In genomic region chrX:16466640-16467432, GRCh38 we compare ENCODE assay signal across 21 cellular contexts.
A peak's percentile ranks its signal among the peaks of the same experiment; 100 is the strongest.
DNase-seq lines count a peak whose midpoint lies in the region; ATAC-seq and TF ChIP-seq lines count a peak whose summit lies in the region.
"Had no signal": no experiment of that assay in that cellular context is flagged by ENCODE, and none has a peak within 500 bp of the region (broad histone marks: within the 10 kb centered on the region; RNA-seq: fewer than 3 reads in every experiment).

No MANE protein-coding gene starts in this region.

- no CpG with 5 or more reads among the region's 7 CpGs for WGBS in IMR-90 (ENCODE audit: extremely low coverage in 2 of 2, insufficient read length in 1 of 2), 2 experiments

- H3K4me1 ChIP-seq in IMR-90 (ENCODE audit: control insufficient read depth, insufficient read depth, low read length) = peaks cover 11% of the 10 kb centered on the region

- no peaks in the 10 kb centered on the region for H3K9me3 Mint-ChIP-seq in activated CD8-positive, alpha-beta memory T cell treated with anti-CD3 and anti-CD28 coated beads, Interleukin-2, amount 10 ng/mL, durations not matched to agents 7 days and 5 days (ENCODE audit: low read depth)
- H3K9me3 Mint-ChIP-seq: activated CD4-positive, alpha-beta memory T cell treated with anti-CD3 and anti-CD28 coated beads for 36 hours; activated T-cell treated with anti-CD3 and anti-CD28 coated beads, Interleukin-2, amount 50 U/mL, for 72 hours had no signal

- H3K36me3 ChIP-seq in IMR-90 (ENCODE audit: control insufficient read depth, insufficient read depth, low read length) = no peaks in the 10 kb centered on the region

- H2BK15ac ChIP-seq in IMR-90 (ENCODE audit: low read depth, low read length) = peak overlapping the region; percentile 72; the same call in 1 of the 3 replicates

- peak overlapping the region; percentile 69; the same call in 1 of the 2 replicates for H3K23ac ChIP-seq in IMR-90 (ENCODE audit: low read depth, low read length)

- H3K4me2 ChIP-seq in IMR-90 (ENCODE audit: low read depth, low read length) = no peak overlapping the region; the same call in 1 of the 2 replicates
- H3K4me2 ChIP-seq: GM23338 had no signal

- no peak overlapping the region for H3K4me3 ChIP-seq in IMR-90 (ENCODE audit: insufficient read depth, low read depth, low read length)
- H3K4me3 ChIP-seq: GM23338 had no signal

- in situ Hi-C loops in Caki2 (cut with HindIII; ENCODE audit: low pct_unique_long_range_greater_than_20kb, low sequenced_read_pairs) = no loop called here
- in situ Hi-C loops in IMR-90 (cut with MboI; ENCODE audit: low sequenced_read_pairs) = no loop called here

- no peak overlapping the region for H2AK9ac ChIP-seq in IMR-90 (replicated peaks; ENCODE audit: low read depth, low read length, poor library complexity)

- CTCF ChIA-PET in IMR-90 (lab: Yijun Ruan, JAX) = no interaction called here
- CTCF ChIA-PET in activated CD8-positive, alpha-beta memory T cell treated with anti-CD3 and anti-CD28 coated beads, Interleukin-2, amount 10 ng/mL, durations not matched to agents 7 days and 5 days (lab: Charles Lee) = no interaction called here

- peak overlapping the region; percentile 87 for H2BK120ac ChIP-seq in IMR-90 (ENCODE audit: low read depth, low read length)

- H2AFZ ChIP-seq in IMR-90 (replicated peaks; ENCODE audit: low read length, poor library complexity) = no peak overlapping the region
- H2AFZ ChIP-seq: GM23338 had no signal

- TF ChIP-seq CTCF in IMR-90 (conservative IDR thresholded peaks at IDR 0.05; ENCODE audit: low read depth, low read length) = no peak

- TF ChIP-seq RAD21 in IMR-90 (IDR thresholded peaks at IDR 0.05; ENCODE audit: low read length) = no peak

- POLR2A ChIA-PET in IMR-90 (lab: Charles Lee; ENCODE audit: unreplicated experiment) = no interaction called here

- no peaks in the 10 kb centered on the region for H3K27me3 Mint-ChIP-seq in activated CD8-positive, alpha-beta memory T cell treated with anti-CD3 and anti-CD28 coated beads, Interleukin-2, amount 10 ng/mL, durations not matched to agents 7 days and 5 days
- H3K27me3 Mint-ChIP-seq: activated CD4-positive, alpha-beta memory T cell treated with anti-CD3 and anti-CD28 coated beads for 36 hours had no signal

- peaks cover 3% of the 10 kb centered on the region for H3K4me1 Mint-ChIP-seq in activated CD8-positive, alpha-beta memory T cell treated with anti-CD3 and anti-CD28 coated beads, Interleukin-2, amount 10 ng/mL, durations not matched to agents 7 days and 5 days

- H3K27me3 ChIP-seq in IMR-90 (ENCODE audit: control insufficient read depth, insufficient read depth, low read length) = peaks cover 2% of the 10 kb centered on the region; the same call in 1 of the 2 replicates

- DNase-seq in Caki2 (ENCODE audit: low read depth) = peak; percentile 1
- peak; percentile 68 for DNase-seq in IMR-90
- peak; percentile 62 for DNase-seq in amniotic epithelial cell (ENCODE audit: low read depth)
- DNase-seq in iris pigment epithelial cell (ENCODE audit: low read depth) = peak; percentile 65
- DNase-seq in activated CD8-positive, alpha-beta memory T cell treated with anti-CD3 and anti-CD28 coated beads, Interleukin-2, amount 10 ng/mL, durations not matched to agents 7 days and 5 days = no peak
- DNase-seq in iPS-NIHi11 (ENCODE audit: low spot score) = no peak
- DNase-seq in NCI-H2196 (lab: John Stamatoyannopoulos, UW; ENCODE audit: unreplicated experiment) = no peak
- DNase-seq: activated CD4-positive, alpha-beta memory T cell treated with anti-CD3 and anti-CD28 coated beads for 36 hours; activated T-cell treated with anti-CD3 and anti-CD28 coated beads, Interleukin-2, amount 50 U/mL, for 72 hours; cortex of kidney; erythroblast; GDM1; NCI-H2107; NCI-H69; occipital lobe; stimulated activated CD4-positive, alpha-beta T cell treated with anti-CD3 and anti-CD28 coated beads, Interleukin-2, amount 100 ng/mL, for 24 hours; substantia nigra had no signal

- dilution Hi-C loops in IMR-90 (cut with HindIII; ENCODE audit: low sequenced_read_pairs, unreplicated experiment) = no loop called here

- H3K14ac ChIP-seq in IMR-90 (replicated peaks; ENCODE audit: low read depth, low read length) = peak overlapping the region; percentile 49; the same call in 1 of the 2 replicates

- ATAC-seq in IMR-90 (ENCODE audit: low read depth) (peak; percentile 66), HG02973 (IDR thresholded peaks at IDR 0.05; ENCODE audit: unreplicated experiment) (no peak)
- no peak for ATAC-seq in activated CD8-positive, alpha-beta memory T cell treated with anti-CD3 and anti-CD28 coated beads, Interleukin-2, amount 10 ng/mL, durations not matched to agents 7 days and 5 days
- ATAC-seq: activated T-cell treated with anti-CD3 and anti-CD28 coated beads, Interleukin-2, amount 50 U/mL, for 72 hours; GM23338; HepG2; sciatic nerve had no signal

- H3K79me1 ChIP-seq in IMR-90 (ENCODE audit: low read depth in 1 of 2, low read length in 2 of 2) = 0 out of 4 replicates have a peak, but pooled peaks cover 0 to 7% of the 10 kb centered on the region in 2 experiments

- peak overlapping the region; percentile 59 for H3K4ac ChIP-seq in IMR-90 (ENCODE audit: low read depth, low read length)

- no peak overlapping the region for H3K27ac Mint-ChIP-seq in activated CD8-positive, alpha-beta memory T cell treated with anti-CD3 and anti-CD28 coated beads, Interleukin-2, amount 10 ng/mL, durations not matched to agents 7 days and 5 days
- H3K27ac Mint-ChIP-seq: activated CD4-positive, alpha-beta memory T cell treated with anti-CD3 and anti-CD28 coated beads for 36 hours; activated T-cell treated with anti-CD3 and anti-CD28 coated beads, Interleukin-2, amount 50 U/mL, for 72 hours; GM23338 had no signal

- H3K9ac ChIP-seq in IMR-90 (ENCODE audit: low read depth, low read length) = no peak overlapping the region

- H4K8ac ChIP-seq in IMR-90 (ENCODE audit: low read depth in 2 of 2, low read length in 2 of 2) = peak overlapping the region in 1 of 2 experiments; percentile 80; a peak in 1 of 4 replicates

- H3K36me3 Mint-ChIP-seq in activated CD8-positive, alpha-beta memory T cell treated with anti-CD3 and anti-CD28 coated beads, Interleukin-2, amount 10 ng/mL, durations not matched to agents 7 days and 5 days = no peaks in the 10 kb centered on the region
- H3K36me3 Mint-ChIP-seq: activated CD4-positive, alpha-beta memory T cell treated with anti-CD3 and anti-CD28 coated beads for 36 hours had no signal

- peak overlapping the region; percentile 76 for H2BK5ac ChIP-seq in IMR-90 (ENCODE audit: low read depth, low read length, poor library complexity, severe bottlenecking)

- intact Hi-C loops in IMR-90 (cut with micrococcal nuclease) = no loop called here

- no peak overlapping the region for H3K56ac ChIP-seq in IMR-90 (ENCODE audit: extremely low read depth, insufficient read depth, low read length)

- TF ChIP-seq POLR2A in IMR-90 (IDR thresholded peaks at IDR 0.05; ENCODE audit: low read depth, low read length) = no peak

- peaks cover 5% of the 10 kb centered on the region for H3K9me1 ChIP-seq in IMR-90 (ENCODE audit: insufficient read depth, low read length)

- no peaks in the 10 kb centered on the region for H4K20me1 ChIP-seq in IMR-90 (ENCODE audit: insufficient read depth, low read length)

- no TSS peak for BruUV-seq in IMR-90 (replicated peaks; lab: Mats Ljungman, UMichigan)

- peak overlapping the region; percentile 50; the same call in 1 of the 2 replicates for H4K91ac ChIP-seq in IMR-90 (ENCODE audit: insufficient read depth, low read depth, low read length)

- H2AK5ac ChIP-seq in IMR-90 (ENCODE audit: low read depth, low read length) = peak overlapping the region; percentile 62

- H2BK20ac ChIP-seq in IMR-90 (ENCODE audit: low read depth, low read length) = peak overlapping the region; percentile 87

- peak overlapping the region; percentile 85; the same call in 1 of the 2 replicates for H3K18ac ChIP-seq in IMR-90 (ENCODE audit: low read depth, low read length)

- H4K5ac ChIP-seq in IMR-90 (ENCODE audit: low read depth, low read length) = peak overlapping the region; percentile 75; the same call in 1 of the 2 replicates

- H3K27ac ChIP-seq in IMR-90 (ENCODE audit: insufficient read depth, low read length) = no peak overlapping the region

- peaks cover 2% of the 10 kb centered on the region; the same call in 1 of the 2 replicates for H3K9me3 ChIP-seq in IMR-90 (ENCODE audit: control insufficient read depth, insufficient read depth, low read length)

- no peak overlapping the region for H3K4me3 Mint-ChIP-seq in activated CD8-positive, alpha-beta memory T cell treated with anti-CD3 and anti-CD28 coated beads, Interleukin-2, amount 10 ng/mL, durations not matched to agents 7 days and 5 days
- H3K4me3 Mint-ChIP-seq: activated CD4-positive, alpha-beta memory T cell treated with anti-CD3 and anti-CD28 coated beads for 36 hours; activated T-cell treated with anti-CD3 and anti-CD28 coated beads, Interleukin-2, amount 50 U/mL, for 72 hours; GM23338 had no signal

TF ChIP-seq in IMR-90, 13 proteins besides CTCF, POLR2A, EP300 and RAD21 (continues in another document):
- TF ChIP-seq MAZ (IDR thresholded peaks at IDR 0.05; ENCODE audit: borderline replicate concordance, low read depth, low read length) (no peak), FOS (IDR thresholded peaks at IDR 0.05; ENCODE audit: low read depth, low read length) (no peak), MAFK (IDR thresholded peaks at IDR 0.05; ENCODE audit: low read depth, low read length) (no peak), CEBPB (IDR thresholded peaks at IDR 0.05; ENCODE audit: low read depth, low read length) (no peak), SMC3 (IDR thresholded peaks at IDR 0.05; ENCODE audit: low read depth, low read length) (no peak), MXI1 (IDR thresholded peaks at IDR 0.05; ENCODE audit: borderline replicate concordance, low read depth, low read length) (no peak), BHLHE40 (IDR thresholded peaks at IDR 0.05; ENCODE audit: low read depth, low read length) (no peak), ELK1 (IDR thresholded peaks at IDR 0.05; ENCODE audit: borderline replicate concordance, low read depth, low read length) (no peak), NFE2L2 (IDR thresholded peaks at IDR 0.05; ENCODE audit: low read depth, low read length) (no peak)

Comparison
In these comparisons a context has a peak if more than half of its experiments do, and no peak if none do; other contexts are left out.
1. DNase-seq: peak in Caki2 (single experiment), IMR-90 (single experiment), amniotic epithelial cell (single experiment) and iris pigment epithelial cell (single experiment); none in activated CD8-positive, alpha-beta memory T cell treated with anti-CD3 and anti-CD28 coated beads, Interleukin-2, amount 10 ng/mL, durations not matched to agents 7 days and 5 days (single experiment), iPS-NIHi11 (single experiment) and NCI-H2196 (single experiment).